Comparison of ENCODE assay signal across 9 cellular contexts in genomic region chr10:73889416-73889815, GRCh38. TPM values are rescaled to one million over a fixed set of nuclear protein-coding genes. Genes with fewer than 3 reads are reported as not detected.
A peak's percentile ranks its signal among the peaks of the same experiment; 100 is the strongest.
DNase-seq lines count a peak whose midpoint lies in the region; ATAC-seq and TF ChIP-seq lines count a peak whose summit lies in the region.
"Not testable (repeated sequence)": the region's sequence is repeated elsewhere in the genome, so short reads cannot be mapped to it uniquely, and the experiment has no call there.
"Had no signal": no experiment of that assay in that cellular context is flagged by ENCODE, and none has a peak within 500 bp of the region (broad histone marks: within the 10 kb centered on the region; RNA-seq: fewer than 3 reads in every experiment).

No MANE protein-coding gene starts in this region.

- H2AK9ac ChIP-seq in IMR-90 (replicated peaks; ENCODE audit: low read depth, low read length, poor library complexity): not testable (repeated sequence)

- H3K9me1 ChIP-seq in IMR-90 (ENCODE audit: insufficient read depth, low read length): peaks cover 34% of the 10 kb centered on the region

- H3K56ac ChIP-seq in IMR-90 (ENCODE audit: extremely low read depth, insufficient read depth, low read length): not testable (repeated sequence)

- not testable (repeated sequence) for TF ChIP-seq POLR2A in IMR-90 (IDR thresholded peaks at IDR 0.05; ENCODE audit: low read depth, low read length); breast epithelium (IDR thresholded peaks at IDR 0.05); vagina (IDR thresholded peaks at IDR 0.05)

- TF ChIP-seq RAD21 in IMR-90 (IDR thresholded peaks at IDR 0.05; ENCODE audit: low read length): not testable (repeated sequence)

- not testable (repeated sequence) for H3K9ac ChIP-seq in BLaER1; IMR-90 (ENCODE audit: low read depth, low read length); smooth muscle cell (ENCODE audit: low read depth)

- H3K36me3 ChIP-seq in BLaER1; IMR-90 (ENCODE audit: control insufficient read depth, insufficient read depth, low read length); RWPE2 (ENCODE audit: low read depth); breast epithelium; osteoblast (ENCODE audit: insufficient read depth, low read length); smooth muscle cell (ENCODE audit: low read depth); vagina: not testable (repeated sequence)

- 80% methylated on average over 2 of the region's 3 CpGs; no CpG with 5 or more reads in 1 of the 2 experiments for WGBS in IMR-90 (ENCODE audit: extremely low coverage in 2 of 2, insufficient read length in 1 of 2), 2 experiments
- 54% methylated on average over 3 of the region's 3 CpGs for WGBS in smooth muscle cell (ENCODE audit: low lambda C conversion rate)

- H2BK120ac ChIP-seq in IMR-90 (ENCODE audit: low read depth, low read length): peak overlapping the region; percentile 99

- peak overlapping the region; percentile 56 for H3K4me2 ChIP-seq in BLaER1
- H3K4me2 ChIP-seq in IMR-90 (ENCODE audit: low read depth, low read length); osteoblast (ENCODE audit: insufficient read depth, low read length); smooth muscle cell: not testable (repeated sequence)

- H2BK20ac ChIP-seq in IMR-90 (ENCODE audit: low read depth, low read length): not testable (repeated sequence)

- not testable (repeated sequence) for H2BK5ac ChIP-seq in IMR-90 (ENCODE audit: low read depth, low read length, poor library complexity, severe bottlenecking)

- H4K5ac ChIP-seq in IMR-90 (ENCODE audit: low read depth, low read length): not testable (repeated sequence)

- peak overlapping the region; percentile 87; the same call in 2 of the 3 replicates for H2BK15ac ChIP-seq in IMR-90 (ENCODE audit: low read depth, low read length)

- H3K14ac ChIP-seq in IMR-90 (replicated peaks; ENCODE audit: low read depth, low read length): not testable (repeated sequence)

- H3K18ac ChIP-seq in IMR-90 (ENCODE audit: low read depth, low read length): not testable (repeated sequence)

- POLR2A ChIA-PET in IMR-90 (lab: Charles Lee; ENCODE audit: unreplicated experiment): interaction anchor here (0.6 to 4.9 kb wide), 2 partner anchors 22 to 77 kb away, joined by 5 to 34 read pairs; partner anchors contain the start of gene PLAU

- H4K20me1 ChIP-seq in BLaER1; IMR-90 (ENCODE audit: insufficient read depth, low read length); osteoblast (ENCODE audit: insufficient read depth, low read length); smooth muscle cell (ENCODE audit: low read depth): not testable (repeated sequence)

- dilution Hi-C loops in IMR-90 (cut with HindIII; ENCODE audit: low sequenced_read_pairs, unreplicated experiment): not testable (repeated sequence)

- DNase-seq in IMR-90; RWPE2 (ENCODE audit: low spot score); breast epithelium (ENCODE audit: low spot score in 2 of 2); osteoblast (ENCODE audit: insufficient read length, low spot score, missing footprints); smooth muscle cell (lab: John Stamatoyannopoulos, UW; ENCODE audit: unreplicated experiment); vagina (ENCODE audit: extremely low spot score in 2 of 2): not testable (repeated sequence)
- peak in 1 of 2 donors; percentile 79 for DNase-seq in foreskin keratinocyte

- H4K8ac ChIP-seq in IMR-90 (ENCODE audit: low read depth in 2 of 2, low read length in 2 of 2): peak overlapping the region; percentile 85 to 86; a peak in 1 of 4 replicates

- H4K91ac ChIP-seq in IMR-90 (ENCODE audit: insufficient read depth, low read depth, low read length): peak overlapping the region; percentile 89

- not testable (repeated sequence) for TF ChIP-seq CTCF in IMR-90 (conservative IDR thresholded peaks at IDR 0.05; ENCODE audit: low read depth, low read length); RWPE2 (IDR thresholded peaks at IDR 0.05; ENCODE audit: poor library complexity, severe bottlenecking); breast epithelium (IDR thresholded peaks at IDR 0.05); osteoblast (IDR thresholded peaks at IDR 0.05; ENCODE audit: extremely low read depth, low read depth, low read length); smooth muscle cell (IDR thresholded peaks at IDR 0.05; ENCODE audit: borderline replicate concordance, insufficient read depth, poor library complexity, severe bottlenecking); vagina (IDR thresholded peaks at IDR 0.05)
- peak; percentile 9 for TF ChIP-seq CTCF in foreskin keratinocyte (conservative IDR thresholded peaks at IDR 0.05)

- H3K79me2 ChIP-seq in osteoblast (ENCODE audit: insufficient read depth, low read length); smooth muscle cell (ENCODE audit: low read depth): not testable (repeated sequence)

- CTCF ChIA-PET in IMR-90 (lab: Yijun Ruan, JAX): interaction anchor here (0.9 to 5.0 kb wide), 4 partner anchors 16 to 192 kb away, joined by 3 to 38 read pairs (median 5); partner anchors contain the start of gene CHCHD1

- intact Hi-C loops in IMR-90 (cut with micrococcal nuclease): not testable (repeated sequence)
- intact Hi-C loops in breast epithelium (cut with DNase I; ENCODE audit: low total_unique reads) (loop anchor here (10.0 kb wide), 1 partner anchor 55 kb away; no protein-coding TSS in a partner anchor), vagina (cut with DNase I) (loop anchor here (5.0 kb wide), 1 partner anchor 48 kb away; no protein-coding TSS in a partner anchor)

- peaks cover 6 to 54% of the 10 kb centered on the region in 2 experiments; a peak in 3 of 4 replicates for H3K79me1 ChIP-seq in IMR-90 (ENCODE audit: low read depth in 1 of 2, low read length in 2 of 2)

- ATAC-seq in IMR-90 (ENCODE audit: low read depth); RWPE2 (ENCODE audit: low read depth); foreskin keratinocyte: not testable (repeated sequence)

- H3F3A ChIP-seq in smooth muscle cell (ENCODE audit: low read depth): peaks cover 32% of the 10 kb centered on the region

- H3K4me1 ChIP-seq in BLaER1 (peaks cover 55% of the 10 kb centered on the region), IMR-90 (ENCODE audit: control insufficient read depth, insufficient read depth, low read length) (peaks cover 43% of the 10 kb centered on the region), RWPE2 (ENCODE audit: insufficient read depth, poor library complexity, severe bottlenecking) (peaks cover 56% of the 10 kb centered on the region), breast epithelium (peaks cover 21 to 30% of the 10 kb centered on the region in 2 donors), foreskin keratinocyte (peaks cover 40% of the 10 kb centered on the region), osteoblast (ENCODE audit: insufficient read depth, low read length) (peaks cover 52% of the 10 kb centered on the region), smooth muscle cell (ENCODE audit: low read depth) (peaks cover 19% of the 10 kb centered on the region), vagina (peaks cover 54% of the 10 kb centered on the region)

- H3K4me3 ChIP-seq in BLaER1; IMR-90 (ENCODE audit: insufficient read depth, low read depth, low read length); RWPE2 (ENCODE audit: severe bottlenecking); breast epithelium; osteoblast (ENCODE audit: insufficient read depth, low read length); smooth muscle cell; vagina: not testable (repeated sequence)

- H3K23ac ChIP-seq in IMR-90 (ENCODE audit: low read depth, low read length): not testable (repeated sequence)

- peak overlapping the region; percentile 95; the same call in 1 of the 2 replicates for H2AK5ac ChIP-seq in IMR-90 (ENCODE audit: low read depth, low read length)

- peak overlapping the region; percentile 99; the same call in 1 of the 2 replicates for H3K4ac ChIP-seq in IMR-90 (ENCODE audit: low read depth, low read length)

- in situ Hi-C loops in IMR-90 (cut with MboI; ENCODE audit: low sequenced_read_pairs): loop anchor here (5.0 kb wide), 2 partner anchors 48 to 193 kb away; no protein-coding TSS in a partner anchor

- H3K27ac ChIP-seq in BLaER1: 0 out of 2 replicates have a peak overlapping the region, but pooled peaks have one; percentile 18
- not testable (repeated sequence) for H3K27ac ChIP-seq in IMR-90 (ENCODE audit: insufficient read depth, low read length)
- H3K27ac ChIP-seq in RWPE2 (ENCODE audit: poor library complexity, severe bottlenecking): peak overlapping the region; percentile 99
- H3K27ac ChIP-seq in breast epithelium: peak overlapping the region; percentile 48 to 91
- H3K27ac ChIP-seq in foreskin keratinocyte: peak overlapping the region; percentile 100
- H3K27ac ChIP-seq in osteoblast (ENCODE audit: low read depth, low read length): peak overlapping the region; percentile 83
- H3K27ac ChIP-seq in smooth muscle cell (ENCODE audit: low read depth): peak overlapping the region; percentile 99
- H3K27ac ChIP-seq in vagina: peak overlapping the region; percentile 85

- not testable (repeated sequence) for BruUV-seq in IMR-90 (replicated peaks; lab: Mats Ljungman, UMichigan)

- not testable (repeated sequence) for H2AFZ ChIP-seq in IMR-90 (replicated peaks; ENCODE audit: low read length, poor library complexity); osteoblast (ENCODE audit: low read length); smooth muscle cell (ENCODE audit: low read depth)

- H3K9me3 ChIP-seq in BLaER1; IMR-90 (ENCODE audit: control insufficient read depth, insufficient read depth, low read length); RWPE2 (ENCODE audit: severe bottlenecking); breast epithelium; osteoblast (ENCODE audit: low read depth, low read length); smooth muscle cell (replicated peaks; ENCODE audit: low read depth); vagina: not testable (repeated sequence)

- not testable (repeated sequence) for H3K27me3 ChIP-seq in BLaER1; IMR-90 (ENCODE audit: control insufficient read depth, insufficient read depth, low read length); RWPE2 (ENCODE audit: insufficient read depth, poor library complexity, severe bottlenecking); breast epithelium; foreskin keratinocyte; osteoblast (ENCODE audit: insufficient read depth, low read length); smooth muscle cell (ENCODE audit: low read depth); vagina

RNA-seq across cellular contexts. Expression of gene CAMK2G, which starts 15.1 kb away (rescaled TPM):
- total RNA-seq in IMR-90 (2012; rRNA removed) (18.9 and 20.4 TPM in 2 replicates), breast epithelium (10 to 100 TPM; 22.6 to 28.0 (median 27.2) TPM), foreskin keratinocyte (16.9 and 18.6 TPM in 2 replicates), osteoblast (22.4 and 28.3 TPM in 2 replicates), smooth muscle cell (10.5 and 10.8 TPM in 2 replicates), vagina (48.9 TPM)
- polyA plus RNA-seq in IMR-90 (2012; rRNA removed) (24.0 and 25.4 TPM in 2 replicates), foreskin keratinocyte (9.7 and 10.6 TPM in 2 replicates), smooth muscle cell (2.2 and 4.0 TPM in 2 replicates)
- polyA plus RNA-seq in IMR-90 (2012; cell fraction: cytosol; rRNA removed): 19.3 and 21.1 TPM in 2 replicates
- polyA plus RNA-seq in IMR-90 (2012; cell fraction: nucleus; rRNA removed; ENCODE audit: low replicate concordance): 51.4 and 75.4 TPM in 2 replicates

RNA-seq across cellular contexts. Expression of gene PLAU, which starts 21.5 kb away (rescaled TPM):
- 115 and 123 TPM in 2 replicates for total RNA-seq in IMR-90 (2012; rRNA removed)
- polyA plus RNA-seq in IMR-90 (2012; rRNA removed): 230 and 283 TPM in 2 replicates
- polyA plus RNA-seq in IMR-90 (2012; cell fraction: cytosol; rRNA removed): 215 and 255 TPM in 2 replicates
- 331 and 562 TPM in 2 replicates for polyA plus RNA-seq in IMR-90 (2012; cell fraction: nucleus; rRNA removed; ENCODE audit: low replicate concordance)
- total RNA-seq in breast epithelium: 10 to 100 TPM in 1 of 3 donors, 1 to 10 TPM in 2; 4.2 to 11.0 (median 5.2) TPM
- total RNA-seq in foreskin keratinocyte: 630 and 1,498 TPM in 2 replicates
- polyA plus RNA-seq in foreskin keratinocyte: 544 and 1,190 TPM in 2 replicates
- 27.9 and 40.7 TPM in 2 replicates for total RNA-seq in osteoblast
- total RNA-seq in smooth muscle cell: 4.1 and 10.7 TPM in 2 replicates
- 9.2 and 28.9 TPM in 2 replicates for polyA plus RNA-seq in smooth muscle cell
- 18.2 TPM for total RNA-seq in vagina
- total RNA-seq: SK-MEL-5 had no signal
